Comparison of ENCODE assay signal across 1 cellular context in the genomic region with DNA sequence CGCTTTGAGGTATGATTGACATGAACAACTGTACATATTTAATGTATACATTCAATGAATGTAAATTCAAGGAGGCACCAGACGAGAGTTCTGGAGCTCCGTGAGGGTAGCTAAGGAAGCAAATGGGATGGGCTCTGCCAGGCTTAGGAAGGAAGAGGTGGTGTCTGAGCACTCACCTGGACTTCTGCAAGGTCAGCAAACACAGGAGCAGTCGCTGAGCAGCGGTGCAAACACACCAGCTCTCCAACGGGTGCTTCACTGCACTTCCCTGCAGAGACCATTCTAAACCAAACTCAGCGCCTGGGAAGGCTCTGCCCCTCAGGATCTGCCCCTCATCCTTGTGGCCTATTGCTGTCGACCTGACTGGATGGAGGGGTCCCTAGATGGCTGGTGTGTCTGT.
TF ChIP-seq lines count a peak whose summit lies in the region.

No MANE protein-coding gene starts in this region.

TF ChIP-seq in WTC11, 78 proteins besides CTCF, POLR2A, EP300 and RAD21 (continued from another document):
- TF ChIP-seq, protein P1, sequence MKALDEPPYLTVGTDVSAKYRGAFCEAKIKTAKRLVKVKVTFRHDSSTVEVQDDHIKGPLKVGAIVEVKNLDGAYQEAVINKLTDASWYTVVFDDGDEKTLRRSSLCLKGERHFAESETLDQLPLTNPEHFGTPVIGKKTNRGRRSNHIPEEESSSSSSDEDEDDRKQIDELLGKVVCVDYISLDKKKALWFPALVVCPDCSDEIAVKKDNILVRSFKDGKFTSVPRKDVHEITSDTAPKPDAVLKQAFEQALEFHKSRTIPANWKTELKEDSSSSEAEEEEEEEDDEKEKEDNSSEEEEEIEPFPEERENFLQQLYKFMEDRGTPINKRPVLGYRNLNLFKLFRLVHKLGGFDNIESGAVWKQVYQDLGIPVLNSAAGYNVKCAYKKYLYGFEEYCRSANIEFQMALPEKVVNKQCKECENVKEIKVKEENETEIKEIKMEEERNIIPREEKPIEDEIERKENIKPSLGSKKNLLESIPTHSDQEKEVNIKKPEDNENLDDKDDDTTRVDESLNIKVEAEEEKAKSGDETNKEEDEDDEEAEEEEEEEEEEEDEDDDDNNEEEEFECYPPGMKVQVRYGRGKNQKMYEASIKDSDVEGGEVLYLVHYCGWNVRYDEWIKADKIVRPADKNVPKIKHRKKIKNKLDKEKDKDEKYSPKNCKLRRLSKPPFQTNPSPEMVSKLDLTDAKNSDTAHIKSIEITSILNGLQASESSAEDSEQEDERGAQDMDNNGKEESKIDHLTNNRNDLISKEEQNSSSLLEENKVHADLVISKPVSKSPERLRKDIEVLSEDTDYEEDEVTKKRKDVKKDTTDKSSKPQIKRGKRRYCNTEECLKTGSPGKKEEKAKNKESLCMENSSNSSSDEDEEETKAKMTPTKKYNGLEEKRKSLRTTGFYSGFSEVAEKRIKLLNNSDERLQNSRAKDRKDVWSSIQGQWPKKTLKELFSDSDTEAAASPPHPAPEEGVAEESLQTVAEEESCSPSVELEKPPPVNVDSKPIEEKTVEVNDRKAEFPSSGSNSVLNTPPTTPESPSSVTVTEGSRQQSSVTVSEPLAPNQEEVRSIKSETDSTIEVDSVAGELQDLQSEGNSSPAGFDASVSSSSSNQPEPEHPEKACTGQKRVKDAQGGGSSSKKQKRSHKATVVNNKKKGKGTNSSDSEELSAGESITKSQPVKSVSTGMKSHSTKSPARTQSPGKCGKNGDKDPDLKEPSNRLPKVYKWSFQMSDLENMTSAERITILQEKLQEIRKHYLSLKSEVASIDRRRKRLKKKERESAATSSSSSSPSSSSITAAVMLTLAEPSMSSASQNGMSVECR (CRISPR knock-in tag; IDR thresholded peaks at IDR 0.05; ENCODE audit: borderline replicate concordance) = no peak
- no peak for TF ChIP-seq NFE2L1 (CRISPR knock-in tag; IDR thresholded peaks at IDR 0.05)
- TF ChIP-seq NFATC4 (CRISPR knock-in tag; IDR thresholded peaks at IDR 0.05) = no peak
- TF ChIP-seq, protein P2, sequence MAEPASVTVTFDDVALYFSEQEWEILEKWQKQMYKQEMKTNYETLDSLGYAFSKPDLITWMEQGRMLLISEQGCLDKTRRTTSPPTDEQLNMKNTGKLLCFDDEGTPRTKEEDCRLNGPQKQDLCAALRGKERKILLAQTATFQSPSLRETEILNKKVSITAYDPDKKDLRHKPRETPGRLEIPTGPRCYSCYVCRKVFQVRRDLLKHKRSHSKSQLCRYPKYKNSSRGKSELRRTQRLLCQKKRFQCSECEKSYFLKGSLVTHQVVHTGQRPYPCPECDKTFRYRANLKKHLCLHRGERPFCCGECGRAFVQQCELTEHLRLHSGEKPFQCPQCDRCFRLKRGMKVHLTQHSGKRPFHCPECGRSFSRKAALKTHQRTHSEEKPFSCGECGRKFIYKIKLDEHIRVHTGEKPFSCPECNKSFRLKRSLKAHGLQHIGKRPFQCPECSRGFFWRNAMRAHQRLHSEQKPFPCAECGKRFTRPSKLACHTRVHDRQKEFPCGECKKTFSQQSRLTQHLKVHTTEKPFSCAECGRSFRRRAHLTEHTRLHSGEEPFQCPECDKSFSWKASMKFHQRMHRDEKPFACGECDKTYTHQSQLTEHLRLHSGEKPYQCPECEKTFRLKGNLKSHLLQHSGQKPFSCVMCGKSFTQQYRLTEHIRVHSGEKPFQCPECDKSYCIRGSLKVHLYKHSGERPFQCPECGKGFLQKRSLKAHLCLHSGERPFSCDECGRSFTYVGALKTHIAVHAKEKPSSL (CRISPR knock-in tag; conservative IDR thresholded peaks at IDR 0.05) = no peak
